In the genomic region with DNA sequence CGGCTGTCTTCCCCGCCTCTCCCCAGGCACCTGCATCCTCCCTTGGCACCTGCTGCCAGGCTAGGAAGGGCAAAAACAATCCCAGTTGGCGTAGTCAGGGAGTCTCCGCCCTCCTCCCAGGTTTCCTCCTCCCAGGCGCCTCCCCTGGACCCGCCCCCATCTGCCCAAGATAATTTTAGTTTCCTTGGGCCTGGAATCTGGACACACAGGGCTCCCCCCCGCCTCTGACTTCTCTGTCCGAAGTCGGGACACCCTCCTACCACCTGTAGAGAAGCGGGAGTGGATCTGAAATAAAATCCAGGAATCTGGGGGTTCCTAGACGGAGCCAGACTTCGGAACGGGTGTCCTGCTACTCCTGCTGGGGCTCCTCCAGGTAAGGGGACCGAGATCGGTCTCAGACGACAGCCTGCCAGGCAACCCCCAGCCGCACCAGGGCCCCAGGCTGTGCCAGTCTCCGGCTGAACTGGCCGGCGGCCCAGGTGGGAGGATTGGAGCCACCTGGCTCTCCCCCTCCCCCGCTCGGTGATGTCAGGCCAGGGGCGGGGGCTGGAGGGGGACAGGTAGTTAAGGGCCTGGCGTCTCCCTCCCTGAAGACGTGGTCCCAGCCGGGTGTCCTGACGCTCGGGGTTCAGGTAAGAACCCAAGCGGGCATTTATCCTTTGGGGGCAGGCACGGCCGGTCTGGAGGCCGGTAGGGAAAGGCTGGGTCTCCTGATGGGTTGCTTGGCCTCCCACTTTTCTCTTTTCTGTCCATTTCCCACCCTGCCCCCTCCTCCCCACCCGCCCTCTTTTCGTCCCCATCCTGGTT, we compare ENCODE assay signal across 8 cellular contexts. TPM values are rescaled to one million over a fixed set of nuclear protein-coding genes. Genes with fewer than 3 reads are reported as not detected.
DNase-seq lines count a peak whose midpoint lies in the region; ATAC-seq and TF ChIP-seq lines count a peak whose summit lies in the region.

A gene (plus strand): TSS at position 178 of the 807 bp plus-strand sequence. CDS start 4,364 bp downstream, outside the sequence.

- peak within 1 kb of the TSS; percentile 100 for H3K4me2 ChIP-seq in HCT116 (ENCODE audit: low read length)

- peaks cover 18 to 27% of the 10 kb centered on the region in 2 donors for H3K27me3 Mint-ChIP-seq in natural killer cell (ENCODE audit: low read depth in 2 of 2)

- H3K4me3 ChIP-seq in HCT116 (replicated peaks in 1 of 2; ENCODE audit: low read depth in 1 of 2, low read length in 2 of 2): peak within 1 kb of the TSS; percentile 69 to 84
- H3K4me3 ChIP-seq in epithelial cell of esophagus (ENCODE audit: low read length): peak within 1 kb of the TSS; percentile 89

- TF ChIP-seq POLR2A in HCT116 (IDR thresholded peaks at IDR 0.05; ENCODE audit: borderline replicate concordance, extremely low read depth, insufficient read depth, insufficient read length): no peak

- no peak for TF ChIP-seq CTCF in HCT116 (IDR thresholded peaks at IDR 0.05 in 2 of 3, conservative IDR thresholded peaks at IDR 0.05 in 1 of 3; ENCODE audit: borderline replicate concordance in 1 of 3, insufficient read depth in 1 of 3, low read depth in 2 of 3, low read length in 2 of 3)
- TF ChIP-seq CTCF in epithelial cell of esophagus (IDR thresholded peaks at IDR 0.05; ENCODE audit: insufficient read depth, low read depth, low read length, missing control alignments): no peak
- TF ChIP-seq CTCF in natural killer cell (IDR thresholded peaks at IDR 0.05): no peak

- peak; percentile 57 for DNase-seq in HCT116 (ENCODE audit: low read depth, low spot score)
- peak; percentile 80 for DNase-seq in NCI-H748 treated with DMSO at 0.1 percent for 48 hours (lab: John Stamatoyannopoulos, UW)
- peak; percentile 83 for DNase-seq in epithelial cell of esophagus (ENCODE audit: low read depth)
- DNase-seq in natural killer cell: no peak
- no peak for DNase-seq in anterior cingulate cortex (lab: John Stamatoyannopoulos, UW)
- DNase-seq in NCI-H1694 treated with DMSO at 0.1 percent for 48 hours (lab: John Stamatoyannopoulos, UW): no peak
- DNase-seq in HEK293T (ENCODE audit: extremely low spot score): no peak
- DNase-seq in NAMALWA (ENCODE audit: low spot score): no peak

- CTCF ChIA-PET in HCT116 (lab: Charles Lee) (no interaction called here), HEK293T (lab: Yijun Ruan, JAX) (no interaction called here)

- no peaks in the 10 kb centered on the region for H3K27me3 ChIP-seq in HCT116 (ENCODE audit: insufficient read depth, low read length)

- peaks cover 22% of the 10 kb centered on the region; the same call in 1 of the 2 replicates for H3K79me2 ChIP-seq in HCT116 (ENCODE audit: insufficient read depth, low read length)

- BruUV-seq in HCT116 (replicated peaks; lab: Mats Ljungman, UMichigan): TSS peak; percentile 74

- peak within 1 kb of the TSS; percentile 77 for H3K9ac ChIP-seq in HCT116 (ENCODE audit: low read length)

- peak within 1 kb of the TSS; percentile 67 for H2AFZ ChIP-seq in HCT116 (ENCODE audit: low read depth, low read length, poor library complexity, severe bottlenecking)

- peaks cover 34 to 59% of the 10 kb centered on the region in 2 experiments for H3K4me1 ChIP-seq in HCT116 (ENCODE audit: control insufficient read depth in 1 of 2, insufficient read depth in 2 of 2, low read length in 2 of 2)

- POLR2A ChIA-PET in HCT116 (lab: Charles Lee) (interaction anchor here (0.7 kb wide), 1 partner anchor 51 kb away, joined by 6 read pairs; no protein-coding TSS in a partner anchor), HEK293T (lab: Yijun Ruan, JAX) (interaction anchor here (1.0 kb wide), 1 partner anchor 38 kb away, joined by 4 read pairs; a partner anchor contains a TSS)

- RAD21 ChIA-PET in HCT116 (lab: Charles Lee; ENCODE audit: low non-redundant PET in 1 of 2, low total read pairs in 2 of 2, uncharacterized antibody in 2 of 2, unreplicated experiment in 2 of 2): no interaction called here

- peaks cover 0 to 5% of the 10 kb centered on the region in 2 experiments; a peak in 1 of 4 replicates for H3K36me3 ChIP-seq in HCT116 (ENCODE audit: control insufficient read depth in 1 of 2, insufficient read depth in 2 of 2, low read length in 2 of 2)

- H3K4me3 Mint-ChIP-seq in natural killer cell: peak within 1 kb of the TSS; percentile 78

- no peaks in the 10 kb centered on the region for H3K9me3 ChIP-seq in HCT116 (ENCODE audit: control insufficient read depth in 1 of 2, insufficient read depth in 1 of 2, low read depth in 1 of 2, low read length in 2 of 2)

- peak within 1 kb of the TSS; percentile 92 for H3K27ac ChIP-seq in HCT116 (ENCODE audit: low read depth, low read length)

- H3K9me3 Mint-ChIP-seq in natural killer cell: no peaks in the 10 kb centered on the region

- intact Hi-C loops in HCT116 (cut with micrococcal nuclease): loop anchor here (5.0 to 10.0 kb wide), 2 partner anchors 116 to 217 kb away; no protein-coding TSS in a partner anchor
- intact Hi-C loops in natural killer cell (cut with micrococcal nuclease): loop anchor here (10.0 kb wide), 1 partner anchor 63 kb away; no protein-coding TSS in a partner anchor

- no peak for TF ChIP-seq RAD21 in HCT116 (IDR thresholded peaks at IDR 0.05; ENCODE audit: low read depth)

- peak; percentile 71 for ATAC-seq in HCT116
- ATAC-seq in natural killer cell: no peak

- H4K20me1 ChIP-seq in HCT116 (ENCODE audit: insufficient read depth): no peaks in the 10 kb centered on the region

- H3K4me1 Mint-ChIP-seq in natural killer cell: peaks cover 6 to 20% of the 10 kb centered on the region in 2 donors

- peak within 1 kb of the TSS; percentile 51 to 91 for H3K27ac Mint-ChIP-seq in natural killer cell

- no peaks in the 10 kb centered on the region for H3K9me2 ChIP-seq in HCT116 (ENCODE audit: insufficient read depth)

- H3K36me3 Mint-ChIP-seq in natural killer cell: no peaks in the 10 kb centered on the region

TF ChIP-seq in HCT116, 20 proteins besides CTCF, POLR2A, EP300 and RAD21 (continues in another document):
- TF ChIP-seq EZH2 (IDR thresholded peaks at IDR 0.05): no peak
- no peak for TF ChIP-seq TCF7L2 (IDR thresholded peaks at IDR 0.05; ENCODE audit: borderline replicate concordance, extremely low read depth, insufficient read depth, insufficient read length)
- TF ChIP-seq FOSL1 (IDR thresholded peaks at IDR 0.05; ENCODE audit: low read depth): no peak
- TF ChIP-seq POLR2AphosphoS5 (IDR thresholded peaks at IDR 0.05; ENCODE audit: low read depth, low read length): peak; percentile 70
- TF ChIP-seq JUND (IDR thresholded peaks at IDR 0.05): no peak
- TF ChIP-seq, protein P1, sequence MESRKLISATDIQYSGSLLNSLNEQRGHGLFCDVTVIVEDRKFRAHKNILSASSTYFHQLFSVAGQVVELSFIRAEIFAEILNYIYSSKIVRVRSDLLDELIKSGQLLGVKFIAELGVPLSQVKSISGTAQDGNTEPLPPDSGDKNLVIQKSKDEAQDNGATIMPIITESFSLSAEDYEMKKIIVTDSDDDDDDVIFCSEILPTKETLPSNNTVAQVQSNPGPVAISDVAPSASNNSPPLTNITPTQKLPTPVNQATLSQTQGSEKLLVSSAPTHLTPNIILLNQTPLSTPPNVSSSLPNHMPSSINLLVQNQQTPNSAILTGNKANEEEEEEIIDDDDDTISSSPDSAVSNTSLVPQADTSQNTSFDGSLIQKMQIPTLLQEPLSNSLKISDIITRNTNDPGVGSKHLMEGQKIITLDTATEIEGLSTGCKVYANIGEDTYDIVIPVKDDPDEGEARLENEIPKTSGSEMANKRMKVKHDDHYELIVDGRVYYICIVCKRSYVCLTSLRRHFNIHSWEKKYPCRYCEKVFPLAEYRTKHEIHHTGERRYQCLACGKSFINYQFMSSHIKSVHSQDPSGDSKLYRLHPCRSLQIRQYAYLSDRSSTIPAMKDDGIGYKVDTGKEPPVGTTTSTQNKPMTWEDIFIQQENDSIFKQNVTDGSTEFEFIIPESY (IDR thresholded peaks at IDR 0.05; ENCODE audit: extremely low read depth, insufficient replicate concordance, low read length): no peak
- peak; percentile 64 for TF ChIP-seq SP1 (IDR thresholded peaks at IDR 0.05; ENCODE audit: low read depth)
- peak; percentile 62; the same call in 1 of the 2 replicates for TF ChIP-seq SIN3A (IDR thresholded peaks at IDR 0.05; ENCODE audit: low read depth)

TF ChIP-seq in HEK293T, 16 proteins besides CTCF, POLR2A, EP300 and RAD21:
- TF ChIP-seq FOXK2 (IDR thresholded peaks at IDR 0.05) (no peak), SUZ12 (IDR thresholded peaks at IDR 0.05) (no peak), BHLHE40 (IDR thresholded peaks at IDR 0.05; ENCODE audit: borderline replicate concordance) (no peak), L3MBTL2 (conservative IDR thresholded peaks at IDR 0.05) (no peak), HDGF (IDR thresholded peaks at IDR 0.05; ENCODE audit: borderline replicate concordance) (no peak), ARNT (IDR thresholded peaks at IDR 0.05) (no peak), SP1 (IDR thresholded peaks at IDR 0.05) (no peak), FOXM1 (IDR thresholded peaks at IDR 0.05; ENCODE audit: borderline replicate concordance) (no peak), TARDBP (IDR thresholded peaks at IDR 0.05) (no peak), ZNF384 (IDR thresholded peaks at IDR 0.05) (no peak), CTBP1 (IDR thresholded peaks at IDR 0.05; ENCODE audit: borderline replicate concordance) (no peak), LEF1 (IDR thresholded peaks at IDR 0.05; ENCODE audit: borderline replicate concordance) (no peak), FOXA1 (IDR thresholded peaks at IDR 0.05) (no peak), ELF4 (IDR thresholded peaks at IDR 0.05) (no peak)
- TF ChIP-seq, protein P2, sequence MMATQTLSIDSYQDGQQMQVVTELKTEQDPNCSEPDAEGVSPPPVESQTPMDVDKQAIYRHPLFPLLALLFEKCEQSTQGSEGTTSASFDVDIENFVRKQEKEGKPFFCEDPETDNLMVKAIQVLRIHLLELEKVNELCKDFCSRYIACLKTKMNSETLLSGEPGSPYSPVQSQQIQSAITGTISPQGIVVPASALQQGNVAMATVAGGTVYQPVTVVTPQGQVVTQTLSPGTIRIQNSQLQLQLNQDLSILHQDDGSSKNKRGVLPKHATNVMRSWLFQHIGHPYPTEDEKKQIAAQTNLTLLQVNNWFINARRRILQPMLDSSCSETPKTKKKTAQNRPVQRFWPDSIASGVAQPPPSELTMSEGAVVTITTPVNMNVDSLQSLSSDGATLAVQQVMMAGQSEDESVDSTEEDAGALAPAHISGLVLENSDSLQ (IDR thresholded peaks at IDR 0.05): no peak

RNA-seq across cellular contexts. Expression of the gene that starts here (rescaled TPM):
- total RNA-seq in HCT116 (2021; ENCODE audit: unreplicated experiment) (51.9 TPM), natural killer cell (under 1 TPM in 1 of 3 donors, not detected in 2; 0.27 TPM)
- polyA plus RNA-seq in HCT116 (2012): 67.5 and 67.9 TPM in 2 replicates

Comparison
In these comparisons a context has a peak if more than half of its experiments do, and no peak if none do; other contexts are left out.
1. RNA of the gene that starts here (total RNA-seq): 51.9 TPM in HCT116 (single experiment); 0.27 TPM in natural killer cell; every median in the first group is over 10 times any median in the second.
2. DNase-seq: peak in HCT116 (single experiment), NCI-H748 treated with DMSO at 0.1 percent for 48 hours (single experiment) and epithelial cell of esophagus (single experiment); none in natural killer cell (single experiment), anterior cingulate cortex (0 of 58), NCI-H1694 treated with DMSO at 0.1 percent for 48 hours (single experiment), HEK293T (single experiment) and NAMALWA (single experiment).